ENCODE assay signal across 21 cellular contexts in the genomic region with DNA sequence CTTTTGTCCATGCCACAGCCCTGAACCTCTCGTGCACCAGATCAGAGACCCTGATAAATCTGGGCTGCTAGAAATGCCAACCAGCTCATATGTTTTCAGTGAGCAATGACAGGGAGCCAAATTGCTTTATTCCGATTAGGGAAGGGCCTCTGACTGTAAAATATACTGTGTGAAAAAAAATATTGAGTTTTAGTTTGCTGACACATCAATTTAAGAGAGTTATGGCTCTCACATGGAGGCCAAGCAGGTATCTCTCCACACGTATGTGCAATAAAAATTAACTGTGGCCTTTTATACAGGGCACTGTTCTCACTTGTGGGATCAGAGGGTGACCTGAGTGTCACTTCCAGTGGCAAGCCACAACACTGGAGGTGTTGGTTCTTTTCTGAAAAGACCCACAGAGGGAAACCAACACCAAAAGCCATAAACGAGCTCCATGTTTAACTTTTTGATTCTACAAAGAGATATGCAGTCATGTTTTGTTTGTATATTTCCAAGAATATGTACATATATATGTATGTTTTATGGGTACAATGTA.
DNase-seq lines count a peak whose midpoint lies in the region; ATAC-seq and TF ChIP-seq lines count a peak whose summit lies in the region.
"Had no signal": no experiment of that assay in that cellular context is flagged by ENCODE, and none has a peak within 500 bp of the region (broad histone marks: within the 10 kb centered on the region; RNA-seq: fewer than 3 reads in every experiment).

No MANE protein-coding gene starts in this region.

- no peaks in the 10 kb centered on the region for H3K27me3 Mint-ChIP-seq in activated naive CD4-positive, alpha-beta T cell treated with anti-CD3 and anti-CD28 coated beads, Interleukin-2, amount 50 U/mL, for 24 hours
- no peaks in the 10 kb centered on the region for H3K27me3 Mint-ChIP-seq in activated CD8-positive, alpha-beta T cell treated with anti-CD3 and anti-CD28 coated beads for 36 hours
- H3K27me3 Mint-ChIP-seq in activated naive CD8-positive, alpha-beta T cell treated with anti-CD3 and anti-CD28 coated beads, Interleukin-2, amount 50 U/mL, for 24 hours, result no peaks in the 10 kb centered on the region
- H3K27me3 Mint-ChIP-seq in stimulated activated naive CD8-positive, alpha-beta T cell treated with anti-CD3 and anti-CD28 coated beads, Interleukin-15, amount 100 ng/mL, for 72 hours, result no peaks in the 10 kb centered on the region

- no peak overlapping the region for H3K4me3 Mint-ChIP-seq in activated naive CD4-positive, alpha-beta T cell treated with anti-CD3 and anti-CD28 coated beads, Interleukin-2, amount 50 U/mL, for 24 hours
- H3K4me3 Mint-ChIP-seq in activated CD8-positive, alpha-beta T cell treated with anti-CD3 and anti-CD28 coated beads for 36 hours, result no peak overlapping the region
- no peak overlapping the region for H3K4me3 Mint-ChIP-seq in activated naive CD8-positive, alpha-beta T cell treated with anti-CD3 and anti-CD28 coated beads, Interleukin-2, amount 50 U/mL, for 24 hours
- no peak overlapping the region for H3K4me3 Mint-ChIP-seq in stimulated activated naive CD8-positive, alpha-beta T cell treated with anti-CD3 and anti-CD28 coated beads, Interleukin-15, amount 100 ng/mL, for 72 hours
- H3K4me3 Mint-ChIP-seq: CD8-positive, alpha-beta memory T cell; IgD-negative memory B cell had no signal

- intact Hi-C loops in activated CD8-positive, alpha-beta T cell treated with anti-CD3 and anti-CD28 coated beads for 36 hours (cut with micrococcal nuclease), result loop anchor here (5.0 kb wide), 1 partner anchor 178 kb away; no protein-coding TSS in a partner anchor

- peaks cover 9% of the 10 kb centered on the region for H3K9me3 Mint-ChIP-seq in activated naive CD4-positive, alpha-beta T cell treated with anti-CD3 and anti-CD28 coated beads, Interleukin-2, amount 50 U/mL, for 24 hours
- H3K9me3 Mint-ChIP-seq in activated CD8-positive, alpha-beta T cell treated with anti-CD3 and anti-CD28 coated beads for 36 hours, result peaks cover 9% of the 10 kb centered on the region
- peaks cover 18% of the 10 kb centered on the region for H3K9me3 Mint-ChIP-seq in activated naive CD8-positive, alpha-beta T cell treated with anti-CD3 and anti-CD28 coated beads, Interleukin-2, amount 50 U/mL, for 24 hours
- H3K9me3 Mint-ChIP-seq in stimulated activated naive CD8-positive, alpha-beta T cell treated with anti-CD3 and anti-CD28 coated beads, Interleukin-15, amount 100 ng/mL, for 72 hours, result peaks cover 14 to 15% of the 10 kb centered on the region in 2 donors
- H3K9me3 Mint-ChIP-seq: IgD-negative memory B cell had no signal

- no peak for DNase-seq in activated naive CD4-positive, alpha-beta T cell treated with anti-CD3 and anti-CD28 coated beads, Interleukin-2, amount 50 U/mL, for 16 hours
- DNase-seq in activated CD8-positive, alpha-beta T cell treated with anti-CD3 and anti-CD28 coated beads for 36 hours, result peak; percentile 50
- DNase-seq in activated naive CD8-positive, alpha-beta T cell treated with anti-CD3 and anti-CD28 coated beads, Interleukin-2, amount 50 U/mL, for 24 hours, result no peak
- peak; percentile 2 to 49 for DNase-seq in stimulated activated naive CD8-positive, alpha-beta T cell treated with anti-CD3 and anti-CD28 coated beads, Interleukin-15, amount 100 ng/mL, for 72 hours
- DNase-seq in NCI-H2227 (lab: John Stamatoyannopoulos, UW; ENCODE audit: unreplicated experiment), result no peak
- no peak for DNase-seq in DMS53 (lab: John Stamatoyannopoulos, UW)
- DNase-seq: ACHN, C1 segment of cervical spinal cord, GM23248, HCEC 1CT, Kasumi-1, MM.1S, NCI-H1092 treated with DMSO at 0.1 percent for 48 hours, NCI-H146, NCI-H2081 treated with DMSO at 0.1 percent for 48 hours, NCI-H510A, NCI-H748 treated with DMSO at 0.1 percent for 48 hours, SHP77 treated with DMSO at 0.1 percent for 48 hours had no signal

- TF ChIP-seq CTCF in activated CD8-positive, alpha-beta T cell treated with anti-CD3 and anti-CD28 coated beads for 36 hours (IDR thresholded peaks at IDR 0.05), result no peak

- peak overlapping the region; percentile 87 for H3K27ac Mint-ChIP-seq in activated naive CD4-positive, alpha-beta T cell treated with anti-CD3 and anti-CD28 coated beads, Interleukin-2, amount 50 U/mL, for 24 hours
- H3K27ac Mint-ChIP-seq in activated CD8-positive, alpha-beta T cell treated with anti-CD3 and anti-CD28 coated beads for 36 hours, result peak overlapping the region; percentile 67
- H3K27ac Mint-ChIP-seq in activated naive CD8-positive, alpha-beta T cell treated with anti-CD3 and anti-CD28 coated beads, Interleukin-2, amount 50 U/mL, for 24 hours, result peak overlapping the region; percentile 86
- H3K27ac Mint-ChIP-seq in stimulated activated naive CD8-positive, alpha-beta T cell treated with anti-CD3 and anti-CD28 coated beads, Interleukin-15, amount 100 ng/mL, for 72 hours, result no peak overlapping the region
- H3K27ac Mint-ChIP-seq: CD8-positive, alpha-beta memory T cell; IgD-negative memory B cell had no signal

- CTCF ChIA-PET in activated CD8-positive, alpha-beta T cell treated with anti-CD3 and anti-CD28 coated beads for 36 hours (lab: Charles Lee), result interaction anchor here (1.0 to 1.6 kb wide), 2 partner anchors 10 to 69 kb away, joined by 3 to 4 read pairs; no protein-coding TSS in a partner anchor

- ATAC-seq in activated CD8-positive, alpha-beta T cell treated with anti-CD3 and anti-CD28 coated beads for 36 hours, result peak; percentile 56
- peak; percentile 51 for ATAC-seq in activated naive CD8-positive, alpha-beta T cell treated with anti-CD3 and anti-CD28 coated beads, Interleukin-2, amount 50 U/mL, for 24 hours
- ATAC-seq in stimulated activated naive CD8-positive, alpha-beta T cell treated with anti-CD3 and anti-CD28 coated beads, Interleukin-15, amount 100 ng/mL, for 72 hours, result peak; percentile 94

- H3K36me3 Mint-ChIP-seq in activated naive CD4-positive, alpha-beta T cell treated with anti-CD3 and anti-CD28 coated beads, Interleukin-2, amount 50 U/mL, for 24 hours, result peaks cover 4% of the 10 kb centered on the region
- H3K36me3 Mint-ChIP-seq in activated CD8-positive, alpha-beta T cell treated with anti-CD3 and anti-CD28 coated beads for 36 hours (ENCODE audit: low read depth), result peaks cover 23% of the 10 kb centered on the region
- peaks cover 19% of the 10 kb centered on the region for H3K36me3 Mint-ChIP-seq in activated naive CD8-positive, alpha-beta T cell treated with anti-CD3 and anti-CD28 coated beads, Interleukin-2, amount 50 U/mL, for 24 hours (ENCODE audit: low read depth)
- H3K36me3 Mint-ChIP-seq: CD8-positive, alpha-beta memory T cell; IgD-negative memory B cell had no signal

- peaks cover 50% of the 10 kb centered on the region for H3K4me1 Mint-ChIP-seq in activated naive CD4-positive, alpha-beta T cell treated with anti-CD3 and anti-CD28 coated beads, Interleukin-2, amount 50 U/mL, for 24 hours
- H3K4me1 Mint-ChIP-seq in activated CD8-positive, alpha-beta T cell treated with anti-CD3 and anti-CD28 coated beads for 36 hours (ENCODE audit: low read depth), result peaks cover 65% of the 10 kb centered on the region
- peaks cover 76% of the 10 kb centered on the region for H3K4me1 Mint-ChIP-seq in activated naive CD8-positive, alpha-beta T cell treated with anti-CD3 and anti-CD28 coated beads, Interleukin-2, amount 50 U/mL, for 24 hours
- peaks cover 54% of the 10 kb centered on the region for H3K4me1 Mint-ChIP-seq in stimulated activated naive CD8-positive, alpha-beta T cell treated with anti-CD3 and anti-CD28 coated beads, Interleukin-15, amount 100 ng/mL, for 72 hours
- H3K4me1 Mint-ChIP-seq: IgD-negative memory B cell had no signal

- POLR2A ChIA-PET in activated CD8-positive, alpha-beta T cell treated with anti-CD3 and anti-CD28 coated beads for 36 hours (lab: Charles Lee), result interaction anchor here (0.6 kb wide), 1 partner anchor 33 kb away, joined by 3 read pairs; no protein-coding TSS in a partner anchor

Comparison
In these comparisons a context has a peak if more than half of its experiments do, and no peak if none do; other contexts are left out.
1. H3K27ac Mint-ChIP-seq: peak in activated naive CD4-positive, alpha-beta T cell treated with anti-CD3 and anti-CD28 coated beads, Interleukin-2, amount 50 U/mL, for 24 hours (single experiment), activated CD8-positive, alpha-beta T cell treated with anti-CD3 and anti-CD28 coated beads for 36 hours (single experiment) and activated naive CD8-positive, alpha-beta T cell treated with anti-CD3 and anti-CD28 coated beads, Interleukin-2, amount 50 U/mL, for 24 hours (single experiment); none in stimulated activated naive CD8-positive, alpha-beta T cell treated with anti-CD3 and anti-CD28 coated beads, Interleukin-15, amount 100 ng/mL, for 72 hours (0 of 2).
2. DNase-seq: peak in activated CD8-positive, alpha-beta T cell treated with anti-CD3 and anti-CD28 coated beads for 36 hours (single experiment) and stimulated activated naive CD8-positive, alpha-beta T cell treated with anti-CD3 and anti-CD28 coated beads, Interleukin-15, amount 100 ng/mL, for 72 hours (2 of 2); none in activated naive CD4-positive, alpha-beta T cell treated with anti-CD3 and anti-CD28 coated beads, Interleukin-2, amount 50 U/mL, for 16 hours (single experiment), activated naive CD8-positive, alpha-beta T cell treated with anti-CD3 and anti-CD28 coated beads, Interleukin-2, amount 50 U/mL, for 24 hours (single experiment), NCI-H2227 (single experiment) and DMS53 (single experiment).
3. Peak in every context shown above with its lines, with median percentiles within 50 percentile points of each other: ATAC-seq.